Comparison of ENCODE assay signal across 19 cellular contexts in the genomic region with DNA sequence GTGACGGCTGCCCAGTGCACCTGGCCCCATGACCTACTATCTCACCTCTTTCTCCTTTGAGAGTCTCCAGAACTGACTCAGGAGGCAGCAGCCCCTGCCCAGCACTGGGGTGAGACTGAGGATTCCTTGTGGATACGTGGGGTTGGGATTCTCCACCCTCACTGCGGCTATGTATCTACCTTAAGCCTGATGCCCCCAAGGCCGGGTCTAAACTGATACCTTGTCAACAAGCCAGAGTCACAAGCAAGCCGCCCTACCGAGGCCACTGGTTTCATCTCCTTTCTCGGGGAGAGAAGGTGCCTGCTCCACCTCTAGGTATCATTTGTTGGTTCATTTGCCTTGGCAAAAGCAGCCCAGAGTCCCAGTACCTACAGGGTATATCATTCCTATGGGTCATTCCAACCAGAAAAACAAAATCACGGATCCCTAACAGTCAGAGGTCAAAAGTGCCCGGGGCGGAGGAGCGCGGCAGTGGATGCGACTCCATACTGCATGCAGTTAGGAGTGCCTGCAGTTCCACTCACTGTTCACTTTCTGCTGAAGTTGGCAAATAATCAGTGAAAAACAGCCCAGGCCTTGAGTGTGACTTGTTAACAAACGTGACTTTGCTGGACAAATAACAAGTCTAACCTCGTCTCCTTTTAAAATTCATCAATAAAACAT.
"Had no signal": no experiment of that assay in that cellular context is flagged by ENCODE, and none has a peak within 500 bp of the region (broad histone marks: within the 10 kb centered on the region; RNA-seq: fewer than 3 reads in every experiment).

No MANE protein-coding gene starts in this region.

- DNase-seq: effector CD8-positive, alpha-beta T cell; heart right ventricle; hypothalamus; kidney glomerular epithelial cell; lower lobe of right lung; mesenchymal stem cell; naive thymus-derived CD4-positive, alpha-beta T cell; nephron progenitor cell; stimulated activated CD4-positive, alpha-beta T cell treated with anti-CD3 and anti-CD28 coated beads, Interleukin-4, amount 100 ng/mL, for 1 hour; stimulated activated CD8-positive, alpha-beta memory T cell treated with anti-CD3 and anti-CD28 coated beads, Interleukin-4, amount 100 ng/mL, for 48 hours; substantia nigra; transverse colon had no signal

- ATAC-seq: esophagus mucosa; heart right ventricle; left lobe of liver; naive thymus-derived CD4-positive, alpha-beta T cell; stimulated activated effector memory CD8-positive, alpha-beta T cell treated with anti-CD3 and anti-CD28 coated beads, Interleukin-12 subunit alpha, Interleukin-12 subunit beta, amount 100 ng/mL, for 72 hours had no signal

- H3K9me3 Mint-ChIP-seq: stimulated activated effector memory CD8-positive, alpha-beta T cell treated with anti-CD3 and anti-CD28 coated beads, Interleukin-12 subunit alpha, Interleukin-12 subunit beta, amount 100 ng/mL, for 72 hours; stimulated activated naive CD8-positive, alpha-beta T cell treated with anti-CD3 and anti-CD28 coated beads, Interleukin-15, Interleukin-2, amounts not matched to agents 100 ng/mL and 50 ng/mL, for 24 hours had no signal

- H3K27ac ChIP-seq: coronary artery, lower lobe of right lung, thoracic aorta, transverse colon had no signal

- H3K9me3 ChIP-seq: heart right ventricle, lower lobe of right lung, thoracic aorta, transverse colon had no signal

- H3K36me3 ChIP-seq: transverse colon had no signal

- H3K4me3 Mint-ChIP-seq: naive thymus-derived CD4-positive, alpha-beta T cell; nephron progenitor cell; stimulated activated effector memory CD8-positive, alpha-beta T cell treated with anti-CD3 and anti-CD28 coated beads, Interleukin-12 subunit alpha, Interleukin-12 subunit beta, amount 100 ng/mL, for 72 hours; stimulated activated naive CD8-positive, alpha-beta T cell treated with anti-CD3 and anti-CD28 coated beads, Interleukin-15, Interleukin-2, amounts not matched to agents 100 ng/mL and 50 ng/mL, for 24 hours had no signal

- H3K36me3 Mint-ChIP-seq: naive thymus-derived CD4-positive, alpha-beta T cell; stimulated activated effector memory CD8-positive, alpha-beta T cell treated with anti-CD3 and anti-CD28 coated beads, Interleukin-12 subunit alpha, Interleukin-12 subunit beta, amount 100 ng/mL, for 72 hours had no signal

- H3K4me2 ChIP-seq: smooth muscle cell had no signal

- H3K4me3 ChIP-seq: coronary artery, heart right ventricle, lower lobe of right lung, smooth muscle cell, thoracic aorta, transverse colon had no signal

- H3K27ac Mint-ChIP-seq: naive thymus-derived CD4-positive, alpha-beta T cell; nephron progenitor cell; stimulated activated effector memory CD8-positive, alpha-beta T cell treated with anti-CD3 and anti-CD28 coated beads, Interleukin-12 subunit alpha, Interleukin-12 subunit beta, amount 100 ng/mL, for 72 hours; stimulated activated naive CD8-positive, alpha-beta T cell treated with anti-CD3 and anti-CD28 coated beads, Interleukin-15, Interleukin-2, amounts not matched to agents 100 ng/mL and 50 ng/mL, for 24 hours had no signal

- H3K4me1 Mint-ChIP-seq: naive thymus-derived CD4-positive, alpha-beta T cell; stimulated activated effector memory CD8-positive, alpha-beta T cell treated with anti-CD3 and anti-CD28 coated beads, Interleukin-12 subunit alpha, Interleukin-12 subunit beta, amount 100 ng/mL, for 72 hours had no signal

- H3K27me3 ChIP-seq: heart right ventricle, transverse colon had no signal

- H3K27me3 Mint-ChIP-seq: stimulated activated naive CD8-positive, alpha-beta T cell treated with anti-CD3 and anti-CD28 coated beads, Interleukin-15, Interleukin-2, amounts not matched to agents 100 ng/mL and 50 ng/mL, for 24 hours had no signal
